In the genomic region with DNA sequence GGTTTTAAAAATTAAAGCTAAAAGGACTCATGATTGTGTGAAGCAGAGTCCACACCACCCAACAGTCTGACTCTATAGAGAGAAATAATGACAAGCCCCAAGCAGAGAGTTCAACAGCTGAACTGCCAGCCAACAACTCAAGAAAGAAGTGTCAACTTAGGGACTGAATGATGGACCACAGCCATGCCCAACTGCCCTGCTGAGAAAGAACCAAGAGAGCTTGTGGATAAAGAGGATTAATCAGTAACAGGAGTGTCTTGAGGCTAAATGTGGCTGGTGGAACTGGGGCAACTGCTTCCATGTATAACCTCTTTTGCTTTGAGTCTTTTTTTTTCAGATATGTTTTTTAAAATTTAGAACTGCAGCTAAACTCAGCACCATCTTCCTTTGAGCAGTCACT, we compare ENCODE assay signal across 7 cellular contexts.
"Had no signal": no experiment of that assay in that cellular context is flagged by ENCODE, and none has a peak within 500 bp of the region (broad histone marks: within the 10 kb centered on the region; RNA-seq: fewer than 3 reads in every experiment).

No MANE protein-coding gene starts in this region.

- FAIRE-seq: HepG2 had no signal

- DNase-seq: GM23248, GOT3, H7, HFFc6 had no signal

- H2AFZ ChIP-seq: GM23248 had no signal

- H3K36me3 ChIP-seq: HAP-1 had no signal

- H3K4me3 ChIP-seq: GM23248, HAP-1 had no signal

- H3K4me1 ChIP-seq: HAP-1 had no signal

- ATAC-seq: HCT116, HepG2 had no signal

- H3K27ac ChIP-seq: GM23248 had no signal

- H3K9ac ChIP-seq: GM23248 had no signal
